ENCODE assay signal across 23 cellular contexts in genomic region chr22:19644314-19645223, GRCh38.
A peak's percentile ranks its signal among the peaks of the same experiment; 100 is the strongest.
DNase-seq lines count a peak whose midpoint lies in the region; ATAC-seq, FAIRE-seq and TF ChIP-seq lines count a peak whose summit lies in the region.
"Had no signal": no experiment of that assay in that cellular context is flagged by ENCODE, and none has a peak within 500 bp of the region (broad histone marks: within the 10 kb centered on the region; RNA-seq: fewer than 3 reads in every experiment).

No MANE protein-coding gene starts in this region.

- peaks cover 20% of the 10 kb centered on the region for H3K36me3 Mint-ChIP-seq in GM23338 (ENCODE audit: low read depth)

- H3K9me3 Mint-ChIP-seq in GM23338 = peaks cover 22% of the 10 kb centered on the region

- H3K4me1 ChIP-seq in GM23338 (ENCODE audit: insufficient read depth) = no peaks in the 10 kb centered on the region; the same call in 1 of the 2 replicates
- H3K4me1 ChIP-seq: gastroesophageal sphincter, right lobe of liver had no signal

- H3K4me3 ChIP-seq in GM23338 = no peak overlapping the region
- H3K4me3 ChIP-seq in NB4 (ENCODE audit: low read depth, low read length) = peak overlapping the region; percentile 4
- H3K4me3 ChIP-seq in coronary artery = no peak overlapping the region
- H3K4me3 ChIP-seq: gastroesophageal sphincter, ovary, right lobe of liver, thoracic aorta had no signal

- no peak overlapping the region for H3K4me2 ChIP-seq in GM23338

- peaks cover 5% of the 10 kb centered on the region; the same call in 1 of the 2 replicates for H3K36me3 ChIP-seq in GM23338 (ENCODE audit: insufficient read depth)
- H3K36me3 ChIP-seq: gastroesophageal sphincter, ovary, right lobe of liver, thoracic aorta, WERI-Rb-1 had no signal

- no peaks in the 10 kb centered on the region for H3K79me2 ChIP-seq in GM23338 (replicated peaks; ENCODE audit: insufficient read depth)

- H2AFZ ChIP-seq in GM23338 = 0 out of 2 replicates have a peak overlapping the region, but pooled peaks have one; percentile 23

- no peaks in the 10 kb centered on the region for H4K20me1 ChIP-seq in GM23338 (replicated peaks; ENCODE audit: insufficient read depth)

- H3K27ac Mint-ChIP-seq in GM23338 = no peak overlapping the region
- H3K27ac Mint-ChIP-seq: stimulated activated memory B cell treated with anti-CD40 and anti-IgM and Interleukin-4, amounts not matched to agents 10 μg/mL and 1 μg/mL and 100 μg/mL, for 72 hours; T-helper 1 cell treated with Interleukin-12 subunit alpha and Interleukin-12 subunit beta and Interleukin-4 antibody, amounts not matched to agents 30 μg/mL and 1 μg/mL, for 36 hours had no signal

- ATAC-seq in GM23338 (no peak), sciatic nerve (peak; percentile 28), HG03196 (IDR thresholded peaks at IDR 0.05; ENCODE audit: unreplicated experiment) (no peak)
- ATAC-seq: gastroesophageal sphincter; stimulated activated memory B cell treated with anti-CD40 and anti-IgM and Interleukin-4, amounts not matched to agents 10 μg/mL and 1 μg/mL and 100 μg/mL, for 72 hours had no signal

- no peaks in the 10 kb centered on the region for H3F3A ChIP-seq in GM23338 (replicated peaks; ENCODE audit: low read depth)

- H3K27me3 Mint-ChIP-seq in GM23338 (ENCODE audit: insufficient read depth, low read depth, poor library complexity) = no peaks in the 10 kb centered on the region

- H3K27ac ChIP-seq in GM23338 (ENCODE audit: low read depth) (no peak overlapping the region), coronary artery (no peak overlapping the region)
- H3K27ac ChIP-seq: gastroesophageal sphincter, ovary, right lobe of liver, thoracic aorta, WERI-Rb-1 had no signal

- H3K4me1 Mint-ChIP-seq in GM23338 = peaks cover 14% of the 10 kb centered on the region
- H3K4me1 Mint-ChIP-seq: CD8-positive, alpha-beta memory T cell; naive B cell; stimulated activated memory B cell treated with anti-CD40 and anti-IgM and Interleukin-4, amounts not matched to agents 10 μg/mL and 1 μg/mL and 100 μg/mL, for 72 hours had no signal

- DNase-seq in GM23338 (ENCODE audit: low spot score) (no peak), NB4 (ENCODE audit: low read depth) (peak; percentile 81), coronary artery (ENCODE audit: low spot score) (peak; percentile 60), sciatic nerve (ENCODE audit: low spot score) (peak; percentile 48), D721Med (ENCODE audit: insufficient read length, low spot score) (no peak), D341Med (ENCODE audit: low spot score) (no peak)
- DNase-seq: anterior cingulate cortex; caudate nucleus; CD8-positive, alpha-beta memory T cell; H7; Kasumi-1; naive B cell; NCI-H1436; NCI-H526; WERI-Rb-1 had no signal

- H3K4me3 Mint-ChIP-seq in GM23338 = no peak overlapping the region
- H3K4me3 Mint-ChIP-seq: CD8-positive, alpha-beta memory T cell; stimulated activated memory B cell treated with anti-CD40 and anti-IgM and Interleukin-4, amounts not matched to agents 10 μg/mL and 1 μg/mL and 100 μg/mL, for 72 hours; T-helper 1 cell treated with Interleukin-12 subunit alpha and Interleukin-12 subunit beta and Interleukin-4 antibody, amounts not matched to agents 30 μg/mL and 1 μg/mL, for 36 hours had no signal

- FAIRE-seq in D721Med (lab: Jason Lieb, UNC) = no peak
- FAIRE-seq: HTR-8/SVneo had no signal

- no peaks in the 10 kb centered on the region for H3K9me2 ChIP-seq in GM23338 (ENCODE audit: insufficient read depth)

- intact Hi-C loops in sciatic nerve (cut with DNase I) = no loop called here

- no peaks in the 10 kb centered on the region for H3K27me3 ChIP-seq in GM23338 (ENCODE audit: insufficient read depth)
- H3K27me3 ChIP-seq: ovary, right lobe of liver had no signal

- TF ChIP-seq POLR2A in NB4 (IDR thresholded peaks at IDR 0.05; ENCODE audit: extremely low read depth, insufficient read length) = no peak

- no peak for TF ChIP-seq CTCF in GM23338 (conservative IDR thresholded peaks at IDR 0.05; ENCODE audit: low read depth in 2 of 2)
- TF ChIP-seq CTCF in NB4 (IDR thresholded peaks at IDR 0.05; ENCODE audit: low read depth, low read length) = no peak
- TF ChIP-seq CTCF in coronary artery (IDR thresholded peaks at IDR 0.05) = no peak
- no peak for TF ChIP-seq CTCF in D721Med (IDR thresholded peaks at IDR 0.05; ENCODE audit: insufficient read depth, missing control alignments)

TF ChIP-seq in GM23338, 12 proteins besides CTCF, POLR2A, EP300 and RAD21 (continues in another document):
- TF ChIP-seq STAT1 (IDR thresholded peaks at IDR 0.05; ENCODE audit: unreplicated experiment) (no peak), CREB1 (CRISPR knock-in tag; IDR thresholded peaks at IDR 0.05; ENCODE audit: low read depth) (no peak), EZH2phosphoT487 (IDR thresholded peaks at IDR 0.05; ENCODE audit: unreplicated experiment) (no peak), NANOG (IDR thresholded peaks at IDR 0.05; ENCODE audit: borderline replicate concordance) (no peak), ZNF462 (CRISPR knock-in tag; IDR thresholded peaks at IDR 0.05) (no peak), POLR2AphosphoS5 (IDR thresholded peaks at IDR 0.05; ENCODE audit: low read depth) (no peak), ZNF114 (CRISPR knock-in tag; IDR thresholded peaks at IDR 0.05) (no peak)

Comparison
In these comparisons a context has a peak if more than half of its experiments do, and no peak if none do; other contexts are left out.
1. DNase-seq: peak in NB4 (single experiment), coronary artery (single experiment) and sciatic nerve (single experiment); none in GM23338 (single experiment), D721Med (single experiment) and D341Med (single experiment).